16 cellular contexts compared by ENCODE assay signal in the genomic region with DNA sequence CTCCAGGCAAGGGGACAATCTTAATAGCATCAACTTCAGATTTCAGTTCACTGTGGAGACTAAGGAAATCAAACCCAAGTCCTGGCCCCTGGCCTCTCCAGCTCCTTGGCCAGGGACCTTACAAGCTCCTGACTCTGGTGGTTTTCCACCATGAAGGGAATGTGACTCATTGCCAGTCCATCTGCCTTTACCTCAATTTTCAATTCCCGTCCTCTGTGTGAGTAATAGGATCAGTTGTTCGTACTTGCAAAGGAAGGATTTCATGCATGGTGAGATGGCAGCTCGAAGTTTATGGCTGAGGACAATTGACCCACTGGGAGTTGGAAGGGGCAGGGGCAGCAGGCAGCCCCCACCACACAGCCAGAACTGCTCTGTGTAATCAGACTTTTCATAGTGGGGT. TPM values are rescaled to one million over a fixed set of nuclear protein-coding genes. Genes with fewer than 3 reads are reported as not detected.
DNase-seq lines count a peak whose midpoint lies in the region; ATAC-seq and TF ChIP-seq lines count a peak whose summit lies in the region.
"Had no signal": no experiment of that assay in that cellular context is flagged by ENCODE, and none has a peak within 500 bp of the region (broad histone marks: within the 10 kb centered on the region; RNA-seq: fewer than 3 reads in every experiment).

No MANE protein-coding gene starts in this region.

- H3K4me2 ChIP-seq in skeletal muscle satellite cell (ENCODE audit: low read length): peak overlapping the region; percentile 42

- no peak overlapping the region for H3K4me3 Mint-ChIP-seq in T-helper 17 cell
- H3K4me3 Mint-ChIP-seq: activated CD4-positive, alpha-beta T cell treated with anti-CD3 and anti-CD28 coated beads for 36 hours; activated T-cell treated with anti-CD3 and anti-CD28 coated beads, Interleukin-2, amount 50 U/mL, for 4 hours; CD4-positive, alpha-beta memory T cell; naive thymus-derived CD8-positive, alpha-beta T cell had no signal

- H3K4me1 Mint-ChIP-seq in T-helper 17 cell: no peaks in the 10 kb centered on the region
- H3K4me1 Mint-ChIP-seq: activated CD4-positive, alpha-beta T cell treated with anti-CD3 and anti-CD28 coated beads for 36 hours; naive thymus-derived CD8-positive, alpha-beta T cell had no signal

- H3K4me1 ChIP-seq in adipocyte (ENCODE audit: control insufficient read depth, insufficient read depth, low read length) (peaks cover 20% of the 10 kb centered on the region), skeletal muscle satellite cell (ENCODE audit: control insufficient read depth, insufficient read depth, low read length) (peaks cover 23% of the 10 kb centered on the region), colonic mucosa (no peaks in the 10 kb centered on the region)

- H3K4me3 ChIP-seq in adipocyte (ENCODE audit: low read length) (no peak overlapping the region), fibroblast of the aortic adventitia (ENCODE audit: low read depth, low read length) (no peak overlapping the region), skeletal muscle satellite cell (ENCODE audit: low read length) (no peak overlapping the region), colonic mucosa (no peak overlapping the region)

- peaks cover 23% of the 10 kb centered on the region for H3K27me3 Mint-ChIP-seq in T-helper 17 cell

- no peaks in the 10 kb centered on the region for H3K36me3 ChIP-seq in adipocyte (ENCODE audit: control insufficient read depth, insufficient read depth, low read length, severe bottlenecking)
- H3K36me3 ChIP-seq in skeletal muscle satellite cell (ENCODE audit: insufficient read depth, low read length): peaks cover 2% of the 10 kb centered on the region
- H3K36me3 ChIP-seq in colonic mucosa: no peaks in the 10 kb centered on the region

- TF ChIP-seq CTCF in fibroblast of the aortic adventitia (IDR thresholded peaks at IDR 0.05; ENCODE audit: insufficient read depth, low read length) (no peak), colonic mucosa (IDR thresholded peaks at IDR 0.05) (no peak)

- H3K27me3 ChIP-seq in adipocyte (replicated peaks; ENCODE audit: control insufficient read depth, insufficient read depth, low read length) (no peaks in the 10 kb centered on the region), skeletal muscle satellite cell (ENCODE audit: control insufficient read depth, insufficient read depth, low read length) (no peaks in the 10 kb centered on the region), colonic mucosa (no peaks in the 10 kb centered on the region)

- H3K9ac ChIP-seq in adipocyte (ENCODE audit: low read length) (no peak overlapping the region), skeletal muscle satellite cell (ENCODE audit: low read depth, low read length) (peak overlapping the region; percentile 12), colonic mucosa (ENCODE audit: low read depth in 2 of 2, low read length in 2 of 2) (no peak overlapping the region)

- H3K27ac ChIP-seq in colonic mucosa: no peak overlapping the region

- H3K9me3 ChIP-seq in adipocyte (ENCODE audit: control insufficient read depth, low read length) (no peaks in the 10 kb centered on the region), skeletal muscle satellite cell (replicated peaks; ENCODE audit: low read length) (no peaks in the 10 kb centered on the region), colonic mucosa (no peaks in the 10 kb centered on the region), T-helper 17 cell (ENCODE audit: control insufficient read depth, low read length, poor library complexity, severe bottlenecking) (no peaks in the 10 kb centered on the region)

- intact Hi-C loops in colonic mucosa (cut with DNase I): loop anchor here (5.0 kb wide), 1 partner anchor 55 kb away; no protein-coding TSS in a partner anchor

- ATAC-seq in T-helper 17 cell: no peak
- ATAC-seq: activated CD4-positive, alpha-beta T cell treated with anti-CD3 and anti-CD28 coated beads for 36 hours; activated T-cell treated with anti-CD3 and anti-CD28 coated beads, Interleukin-2, amount 50 U/mL, for 4 hours; naive thymus-derived CD8-positive, alpha-beta T cell; Panc1 had no signal

- no peaks in the 10 kb centered on the region for H3K36me3 Mint-ChIP-seq in T-helper 17 cell (ENCODE audit: low read depth)
- H3K36me3 Mint-ChIP-seq: CD4-positive, alpha-beta memory T cell; naive thymus-derived CD8-positive, alpha-beta T cell had no signal

- DNase-seq in GM03348 (ENCODE audit: low spot score) (peak; percentile 72), adipocyte (ENCODE audit: low read depth) (peak; percentile 65), fibroblast of the aortic adventitia (ENCODE audit: low read depth) (peak; percentile 74), colonic mucosa (no peak), NCI-H526 treated with DMSO at 0.1 percent for 48 hours (lab: John Stamatoyannopoulos, UW) (no peak), T-helper 17 cell (no peak)
- DNase-seq: activated CD4-positive, alpha-beta T cell treated with anti-CD3 and anti-CD28 coated beads for 36 hours; activated T-cell treated with anti-CD3 and anti-CD28 coated beads, Interleukin-2, amount 50 U/mL, for 4 hours; aorta; naive thymus-derived CD8-positive, alpha-beta T cell; NCI-H1417; NCI-H524 treated with DMSO at 0.1 percent for 48 hours had no signal

- H3K27ac Mint-ChIP-seq in T-helper 17 cell: no peak overlapping the region
- H3K27ac Mint-ChIP-seq: activated CD4-positive, alpha-beta T cell treated with anti-CD3 and anti-CD28 coated beads for 36 hours; CD4-positive, alpha-beta memory T cell; naive thymus-derived CD8-positive, alpha-beta T cell had no signal

RNA-seq across cellular contexts. Expression of gene INSC, which starts 42.5 kb away (rescaled TPM):
- total RNA-seq in fibroblast of the aortic adventitia (ENCODE audit: low replicate concordance): 0.81 TPM in 1 of 2 replicates, not detected in the other
- total RNA-seq in skeletal muscle satellite cell (2012; rRNA removed): 22.1 and 42.4 TPM in 2 replicates
- 1 to 10 TPM; 1.6 TPM for total RNA-seq in colonic mucosa
- under 1 TPM in 1 of 2 donors, not detected in 1; 0.22 TPM for total RNA-seq in T-helper 17 cell
- total RNA-seq: activated T-cell treated with anti-CD3 and anti-CD28 coated beads, Interleukin-2, amount 50 U/mL, for 4 hours; G401 had no signal

Comparison
In these comparisons a context has a peak if more than half of its experiments do, and no peak if none do; other contexts are left out.
1. DNase-seq: peak in GM03348 (single experiment), adipocyte (single experiment) and fibroblast of the aortic adventitia (single experiment); none in colonic mucosa (single experiment), NCI-H526 treated with DMSO at 0.1 percent for 48 hours (single experiment) and T-helper 17 cell (0 of 3).